In the genomic region with DNA sequence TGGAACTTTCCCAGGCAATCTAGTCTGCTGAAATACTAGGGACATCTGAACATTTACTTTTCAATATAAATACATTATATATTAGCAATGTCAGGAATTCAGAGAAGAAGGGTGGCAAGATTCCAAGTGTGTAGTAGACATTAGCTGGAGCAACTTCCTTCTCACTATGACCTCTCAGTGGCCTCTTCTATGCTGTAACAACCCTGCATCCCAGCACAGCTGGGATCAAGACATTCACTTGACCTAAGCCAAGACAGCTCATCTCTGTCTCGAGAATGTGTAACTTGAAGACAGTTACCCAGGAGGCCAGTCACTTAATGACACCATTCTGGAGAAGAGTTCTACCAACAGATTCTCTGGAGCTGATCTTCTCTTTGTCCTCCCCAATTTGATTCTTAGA, we compare ENCODE assay signal across 14 cellular contexts.
DNase-seq lines count a peak whose midpoint lies in the region; ATAC-seq and TF ChIP-seq lines count a peak whose summit lies in the region.
"Had no signal": no experiment of that assay in that cellular context is flagged by ENCODE, and none has a peak within 500 bp of the region (broad histone marks: within the 10 kb centered on the region; RNA-seq: fewer than 3 reads in every experiment).

No MANE protein-coding gene starts in this region.

- peaks cover 0 to 2% (median 0%) of the 10 kb centered on the region in 3 donors for H3K36me3 Mint-ChIP-seq in naive thymus-derived CD8-positive, alpha-beta T cell
- H3K36me3 Mint-ChIP-seq: CD4-positive, alpha-beta memory T cell had no signal

- TF ChIP-seq CTCF in HFF-Myc (IDR thresholded peaks at IDR 0.05; ENCODE audit: low read depth, low read length, missing control alignments) (no peak), foreskin fibroblast (IDR thresholded peaks at IDR 0.05; ENCODE audit: low read depth, low read length) (no peak), upper lobe of right lung (IDR thresholded peaks at IDR 0.05) (no peak), foreskin keratinocyte (conservative IDR thresholded peaks at IDR 0.05) (no peak)

- DNase-seq in HFF-Myc (ENCODE audit: extremely low read depth, low read depth), result peak; percentile 14
- DNase-seq in amniotic epithelial cell (ENCODE audit: low read depth), result peak; percentile 66
- DNase-seq in foreskin fibroblast, result peak; percentile 92 to 96
- DNase-seq in upper lobe of right lung, result no peak
- DNase-seq in naive thymus-derived CD8-positive, alpha-beta T cell, result no peak
- DNase-seq in foreskin keratinocyte, result no peak
- DNase-seq: activated effector memory CD4-positive, alpha-beta T cell treated with anti-CD3 and anti-CD28 coated beads, Interleukin-2, amount 50 U/mL, for 16 hours; body of pancreas; CD4-positive, alpha-beta memory T cell; effector memory CD4-positive, alpha-beta T cell; head of caudate nucleus; kidney had no signal

- no peak overlapping the region for H3K27ac ChIP-seq in upper lobe of right lung
- H3K27ac ChIP-seq in foreskin keratinocyte, result no peak overlapping the region
- H3K27ac ChIP-seq: body of pancreas had no signal

- H3K36me3 ChIP-seq in upper lobe of right lung, result no peaks in the 10 kb centered on the region

- H3K4me3 Mint-ChIP-seq in naive thymus-derived CD8-positive, alpha-beta T cell, result no peak overlapping the region

- H3K27me3 ChIP-seq in upper lobe of right lung, result no peaks in the 10 kb centered on the region
- H3K27me3 ChIP-seq in foreskin keratinocyte, result no peaks in the 10 kb centered on the region
- H3K27me3 ChIP-seq: body of pancreas had no signal

- peak; percentile 55 for ATAC-seq in upper lobe of right lung
- no peak for ATAC-seq in naive thymus-derived CD8-positive, alpha-beta T cell
- ATAC-seq in HG03025 (IDR thresholded peaks at IDR 0.05; ENCODE audit: low FRiP score, unreplicated experiment), result no peak
- ATAC-seq in foreskin keratinocyte, result no peak
- ATAC-seq: body of pancreas, Right ventricle myocardium inferior had no signal

- intact Hi-C loops in upper lobe of right lung (cut with DNase I), result no loop called here

- H3K9me3 Mint-ChIP-seq in naive thymus-derived CD8-positive, alpha-beta T cell, result peaks cover 0 to 2% (median 0%) of the 10 kb centered on the region in 9 donors
- H3K9me3 Mint-ChIP-seq: CD4-positive, alpha-beta memory T cell had no signal

- H3K4me3 ChIP-seq in HFF-Myc (replicated peaks; ENCODE audit: low read depth, low read length) (no peak overlapping the region), foreskin fibroblast (ENCODE audit: low read depth in 1 of 2, low read length in 2 of 2) (no peak overlapping the region), upper lobe of right lung (no peak overlapping the region)
- H3K4me3 ChIP-seq: body of pancreas had no signal

- POLR2A ChIA-PET in naive thymus-derived CD8-positive, alpha-beta T cell (lab: Charles Lee), result no interaction called here

- H3K4me1 ChIP-seq in upper lobe of right lung (peaks cover 7% of the 10 kb centered on the region), foreskin keratinocyte (peaks cover 17% of the 10 kb centered on the region)
- H3K4me1 ChIP-seq: body of pancreas had no signal

- no peaks in the 10 kb centered on the region for H3K4me1 Mint-ChIP-seq in naive thymus-derived CD8-positive, alpha-beta T cell
- H3K4me1 Mint-ChIP-seq: CD4-positive, alpha-beta memory T cell had no signal

- H3K27ac Mint-ChIP-seq in naive thymus-derived CD8-positive, alpha-beta T cell, result no peak overlapping the region
- H3K27ac Mint-ChIP-seq: CD4-positive, alpha-beta memory T cell had no signal

- peaks cover 0 to 2% (median 0%) of the 10 kb centered on the region in 5 donors for H3K27me3 Mint-ChIP-seq in naive thymus-derived CD8-positive, alpha-beta T cell

- H3K9me3 ChIP-seq in upper lobe of right lung, result no peaks in the 10 kb centered on the region
- H3K9me3 ChIP-seq: body of pancreas had no signal

Comparison
In these comparisons a context has a peak if more than half of its experiments do, and no peak if none do; other contexts are left out.
1. DNase-seq: peak in HFF-Myc (single experiment), amniotic epithelial cell (single experiment) and foreskin fibroblast (2 of 2); none in upper lobe of right lung (single experiment), naive thymus-derived CD8-positive, alpha-beta T cell (0 of 10) and foreskin keratinocyte (0 of 2).